Comparison of ENCODE assay signal across 41 cellular contexts in the genomic region with DNA sequence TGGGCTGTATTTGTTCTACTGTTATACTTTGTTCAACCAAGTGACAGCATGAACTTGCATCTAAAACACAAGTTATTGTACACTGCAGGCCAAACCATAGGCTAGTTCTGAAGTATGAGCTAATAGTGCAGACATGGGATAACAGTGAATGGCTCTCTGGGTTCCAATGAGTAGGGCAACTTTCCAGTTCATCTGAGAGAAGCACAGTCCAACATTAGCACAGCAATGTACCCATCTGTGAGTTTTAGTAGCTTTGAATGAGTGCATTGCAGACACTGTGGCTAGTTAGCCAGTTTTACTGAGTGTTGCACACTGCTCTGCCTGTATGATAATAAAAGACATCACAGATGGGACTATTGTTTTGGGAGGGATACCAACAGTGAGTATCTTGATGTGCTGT. TPM values are rescaled to one million over a fixed set of nuclear protein-coding genes. Genes with fewer than 3 reads are reported as not detected.
"Had no signal": no experiment of that assay in that cellular context is flagged by ENCODE, and none has a peak within 500 bp of the region (broad histone marks: within the 10 kb centered on the region; RNA-seq: fewer than 3 reads in every experiment).

No MANE protein-coding gene starts in this region.

- H3K4me3 Mint-ChIP-seq: activated B cell treated with CpG ODN at 0.5 μM for 24 hours; activated CD8-positive, alpha-beta memory T cell treated with anti-CD3 and anti-CD28 coated beads, Interleukin-2, amount 10 ng/mL, durations not matched to agents 7 days and 5 days; activated CD8-positive, alpha-beta T cell treated with anti-CD3 and anti-CD28 coated beads, Interleukin-2, amount 10 ng/mL, durations not matched to agents 7 days and 5 days; activated naive CD4-positive, alpha-beta T cell treated with anti-CD3 and anti-CD28 coated beads for 36 hours; activated naive CD4-positive, alpha-beta T cell treated with anti-CD3 and anti-CD28 coated beads, Interleukin-2, amount 50 U/mL, for 24 hours; activated naive CD8-positive, alpha-beta T cell treated with anti-CD3 and anti-CD28 coated beads for 36 hours; activated naive CD8-positive, alpha-beta T cell treated with anti-CD3 and anti-CD28 coated beads, Interleukin-2, amount 50 U/mL, for 24 hours; activated T-helper 1 cell treated with anti-CD3 and anti-CD28 coated beads, Interleukin-12 subunit alpha, Interleukin-12 subunit beta, Interleukin-2, Interleukin-4 antibody, amounts not matched to agents 30 ng/mL and 10 ng/mL and 1 ng/mL, durations not matched to agents 14 hours and 24 hours and 36 hours; brain; dendritic cell treated with granulocyte-macrophage colony-stimulating factor and Interleukin-4, amounts not matched to agents 40 ng/mL and 50 ng/mL, for 4 days; endodermal cell; T-helper 17 cell; T-helper 2 cell treated with Interferon-gamma antibody and Interleukin-4, amounts not matched to agents 5 μg/mL and 100 μg/mL, for 36 hours had no signal

- H3K36me3 ChIP-seq: adrenal gland, ascending aorta, breast epithelium, cardiac muscle cell, esophagus squamous epithelium, gastroesophageal sphincter, heart left ventricle, WERI-Rb-1 had no signal

- H3K4me1 ChIP-seq: adrenal gland, ascending aorta, breast epithelium, esophagus squamous epithelium, gastroesophageal sphincter, heart left ventricle had no signal

- H3K4me1 Mint-ChIP-seq: activated B cell treated with CpG ODN at 0.5 μM for 24 hours; activated CD8-positive, alpha-beta memory T cell treated with anti-CD3 and anti-CD28 coated beads, Interleukin-2, amount 10 ng/mL, durations not matched to agents 7 days and 5 days; activated naive CD4-positive, alpha-beta T cell treated with anti-CD3 and anti-CD28 coated beads, Interleukin-2, amount 50 U/mL, for 24 hours; activated naive CD8-positive, alpha-beta T cell treated with anti-CD3 and anti-CD28 coated beads for 36 hours; activated naive CD8-positive, alpha-beta T cell treated with anti-CD3 and anti-CD28 coated beads, Interleukin-2, amount 50 U/mL, for 24 hours; brain; T-helper 17 cell had no signal

- ATAC-seq: activated CD4-positive, CD25-positive, alpha-beta regulatory T cell treated with anti-CD3 and anti-CD28 coated beads, Interleukin-2, amount 50 U/mL, for 24 hours; activated CD8-positive, alpha-beta memory T cell treated with anti-CD3 and anti-CD28 coated beads, Interleukin-2, amount 10 ng/mL, durations not matched to agents 7 days and 5 days; activated CD8-positive, alpha-beta T cell treated with anti-CD3 and anti-CD28 coated beads, Interleukin-2, amount 10 ng/mL, durations not matched to agents 7 days and 5 days; activated naive CD8-positive, alpha-beta T cell treated with anti-CD3 and anti-CD28 coated beads, Interleukin-2, amount 50 U/mL, for 24 hours; gastroesophageal sphincter; heart left ventricle; T-helper 17 cell had no signal

- H3K9me3 ChIP-seq: adrenal gland, ascending aorta, breast epithelium, esophagus squamous epithelium, gastroesophageal sphincter, heart left ventricle had no signal

- H3K4me3 ChIP-seq: adrenal gland, ascending aorta, breast epithelium, cardiac muscle cell, coronary artery, dorsolateral prefrontal cortex, esophagus squamous epithelium, gastroesophageal sphincter, heart left ventricle had no signal

- H3K27ac Mint-ChIP-seq: activated B cell treated with CpG ODN at 0.5 μM for 24 hours; activated CD8-positive, alpha-beta memory T cell treated with anti-CD3 and anti-CD28 coated beads, Interleukin-2, amount 10 ng/mL, durations not matched to agents 7 days and 5 days; activated CD8-positive, alpha-beta T cell treated with anti-CD3 and anti-CD28 coated beads, Interleukin-2, amount 10 ng/mL, durations not matched to agents 7 days and 5 days; activated naive CD4-positive, alpha-beta T cell treated with anti-CD3 and anti-CD28 coated beads for 36 hours; activated naive CD4-positive, alpha-beta T cell treated with anti-CD3 and anti-CD28 coated beads, Interleukin-2, amount 50 U/mL, for 24 hours; activated naive CD8-positive, alpha-beta T cell treated with anti-CD3 and anti-CD28 coated beads for 36 hours; activated naive CD8-positive, alpha-beta T cell treated with anti-CD3 and anti-CD28 coated beads, Interleukin-2, amount 50 U/mL, for 24 hours; activated T-helper 1 cell treated with anti-CD3 and anti-CD28 coated beads, Interleukin-12 subunit alpha, Interleukin-12 subunit beta, Interleukin-2, Interleukin-4 antibody, amounts not matched to agents 30 ng/mL and 10 ng/mL and 1 ng/mL, durations not matched to agents 14 hours and 24 hours and 36 hours; activated T-helper 2 cell treated with anti-CD3 and anti-CD28 coated beads, Interferon-gamma antibody, Interleukin-2, Interleukin-4, amounts not matched to agents 10 μg/mL and 5 μg/mL and 100 μg/mL, durations not matched to agents 14 hours and 24 hours and 36 hours; dendritic cell treated with granulocyte-macrophage colony-stimulating factor and Interleukin-4, amounts not matched to agents 40 ng/mL and 50 ng/mL, for 4 days; endodermal cell; T-helper 17 cell; T-helper 2 cell treated with Interferon-gamma antibody and Interleukin-4, amounts not matched to agents 5 μg/mL and 100 μg/mL, for 36 hours had no signal

- DNase-seq: activated B cell treated with CpG ODN at 0.5 μM for 24 hours; activated CD4-positive, alpha-beta T cell treated with anti-CD3 and anti-CD28 coated beads for 48 hours; activated CD4-positive, alpha-beta T cell treated with anti-CD3 and anti-CD28 coated beads, Interleukin-2, amount 50 U/mL, for 1 hour; activated CD4-positive, alpha-beta T cell treated with anti-CD3 and anti-CD28 coated beads, Interleukin-2, amount 50 U/mL, for 48 hours; activated CD8-positive, alpha-beta memory T cell treated with anti-CD3 and anti-CD28 coated beads, Interleukin-2, amount 10 ng/mL, durations not matched to agents 7 days and 5 days; activated CD8-positive, alpha-beta memory T cell treated with anti-CD3 and anti-CD28 coated beads, Interleukin-2, amount 50 U/mL, for 4 hours; activated CD8-positive, alpha-beta T cell treated with anti-CD3 and anti-CD28 coated beads, Interleukin-2, amount 10 ng/mL, durations not matched to agents 7 days and 5 days; activated effector memory CD4-positive, alpha-beta T cell treated with anti-CD3 and anti-CD28 coated beads, Interleukin-2, amount 50 U/mL, for 16 hours; activated naive CD4-positive, alpha-beta T cell treated with anti-CD3 and anti-CD28 coated beads for 36 hours; activated naive CD8-positive, alpha-beta T cell treated with anti-CD3 and anti-CD28 coated beads for 36 hours; activated naive CD8-positive, alpha-beta T cell treated with anti-CD3 and anti-CD28 coated beads, Interleukin-2, amount 50 U/mL, for 24 hours; activated T-cell treated with anti-CD3 and anti-CD28 coated beads, Interleukin-2, amount 50 U/mL, for 1 hour; activated T-cell treated with anti-CD3 and anti-CD28 coated beads, Interleukin-2, amount 50 U/mL, for 48 hours; adrenal gland; central memory CD4-positive, alpha-beta T cell; effector memory CD4-positive, alpha-beta T cell; endodermal cell; esophagus squamous epithelium; foreskin melanocyte; glutamatergic neuron; heart left ventricle; T-helper 1 cell; T-helper 17 cell; T1000; WERI-Rb-1 had no signal

- H3K27me3 Mint-ChIP-seq: activated B cell treated with CpG ODN at 0.5 μM for 24 hours; activated CD8-positive, alpha-beta memory T cell treated with anti-CD3 and anti-CD28 coated beads, Interleukin-2, amount 10 ng/mL, durations not matched to agents 7 days and 5 days; activated naive CD4-positive, alpha-beta T cell treated with anti-CD3 and anti-CD28 coated beads, Interleukin-2, amount 50 U/mL, for 24 hours; activated naive CD8-positive, alpha-beta T cell treated with anti-CD3 and anti-CD28 coated beads for 36 hours; activated naive CD8-positive, alpha-beta T cell treated with anti-CD3 and anti-CD28 coated beads, Interleukin-2, amount 50 U/mL, for 24 hours; brain; dendritic cell treated with granulocyte-macrophage colony-stimulating factor and Interleukin-4, amounts not matched to agents 40 ng/mL and 50 ng/mL, for 4 days; T-helper 17 cell had no signal

- H3K36me3 Mint-ChIP-seq: activated CD8-positive, alpha-beta memory T cell treated with anti-CD3 and anti-CD28 coated beads, Interleukin-2, amount 10 ng/mL, durations not matched to agents 7 days and 5 days; activated naive CD4-positive, alpha-beta T cell treated with anti-CD3 and anti-CD28 coated beads, Interleukin-2, amount 50 U/mL, for 24 hours; activated naive CD8-positive, alpha-beta T cell treated with anti-CD3 and anti-CD28 coated beads for 36 hours; brain had no signal

- H3K27ac ChIP-seq: adrenal gland, ascending aorta, breast epithelium, cardiac muscle cell, coronary artery, esophagus squamous epithelium, gastroesophageal sphincter, heart left ventricle, WERI-Rb-1 had no signal

- H3K9me3 Mint-ChIP-seq: activated B cell treated with CpG ODN at 0.5 μM for 24 hours; activated naive CD4-positive, alpha-beta T cell treated with anti-CD3 and anti-CD28 coated beads for 36 hours; activated naive CD4-positive, alpha-beta T cell treated with anti-CD3 and anti-CD28 coated beads, Interleukin-2, amount 50 U/mL, for 24 hours; activated naive CD8-positive, alpha-beta T cell treated with anti-CD3 and anti-CD28 coated beads for 36 hours; activated naive CD8-positive, alpha-beta T cell treated with anti-CD3 and anti-CD28 coated beads, Interleukin-2, amount 50 U/mL, for 24 hours; activated T-helper 1 cell treated with anti-CD3 and anti-CD28 coated beads, Interleukin-12 subunit alpha, Interleukin-12 subunit beta, Interleukin-2, Interleukin-4 antibody, amounts not matched to agents 30 ng/mL and 10 ng/mL and 1 ng/mL, durations not matched to agents 14 hours and 24 hours and 36 hours; activated T-helper 2 cell treated with anti-CD3 and anti-CD28 coated beads, Interferon-gamma antibody, Interleukin-2, Interleukin-4, amounts not matched to agents 10 μg/mL and 5 μg/mL and 100 μg/mL, durations not matched to agents 14 hours and 24 hours and 36 hours; endodermal cell; T-helper 2 cell treated with Interferon-gamma antibody and Interleukin-4, amounts not matched to agents 5 μg/mL and 100 μg/mL, for 36 hours had no signal

- H3K27me3 ChIP-seq: adrenal gland, ascending aorta, breast epithelium, cardiac muscle cell, dorsolateral prefrontal cortex, esophagus squamous epithelium, gastroesophageal sphincter, heart left ventricle had no signal

RNA-seq across cellular contexts. Expression of a gene that starts 56.5 kb away (rescaled TPM):
- total RNA-seq: activated B cell treated with CpG ODN at 0.5 μM for 24 hours; activated CD8-positive, alpha-beta memory T cell treated with anti-CD3 and anti-CD28 coated beads for 36 hours; activated CD8-positive, alpha-beta memory T cell treated with anti-CD3 and anti-CD28 coated beads, Interleukin-2, amount 10 ng/mL, durations not matched to agents 7 days and 5 days; activated CD8-positive, alpha-beta T cell treated with anti-CD3 and anti-CD28 coated beads, Interleukin-2, amount 10 ng/mL, durations not matched to agents 7 days and 5 days; activated naive CD4-positive, alpha-beta T cell treated with anti-CD3 and anti-CD28 coated beads for 36 hours; activated naive CD8-positive, alpha-beta T cell treated with anti-CD3 and anti-CD28 coated beads for 36 hours; activated T-helper 1 cell treated with anti-CD3 and anti-CD28 coated beads, Interleukin-12 subunit alpha, Interleukin-12 subunit beta, Interleukin-2, Interleukin-4 antibody, amounts not matched to agents 30 ng/mL and 10 ng/mL and 1 ng/mL, durations not matched to agents 14 hours and 24 hours and 36 hours; activated T-helper 2 cell treated with anti-CD3 and anti-CD28 coated beads, Interferon-gamma antibody, Interleukin-2, Interleukin-4, amounts not matched to agents 10 μg/mL and 5 μg/mL and 100 μg/mL, durations not matched to agents 14 hours and 24 hours and 36 hours; ascending aorta; cardiac muscle cell; esophagus squamous epithelium; fibroblast of lung; fibroblast of villous mesenchyme; T-helper 17 cell had no signal
